Comparison of ENCODE assay signal across 9 cellular contexts in genomic region chr11:65389294-65389980, GRCh38. TPM values are rescaled to one million over a fixed set of nuclear protein-coding genes. Genes with fewer than 3 reads are reported as not detected.
A peak's percentile ranks its signal among the peaks of the same experiment; 100 is the strongest.
DNase-seq lines count a peak whose midpoint lies in the region; ATAC-seq and TF ChIP-seq lines count a peak whose summit lies in the region.
"Had no signal": no experiment of that assay in that cellular context is flagged by ENCODE, and none has a peak within 500 bp of the region (broad histone marks: within the 10 kb centered on the region; RNA-seq: fewer than 3 reads in every experiment).

No MANE protein-coding gene starts in this region.

- no peak for ATAC-seq in natural killer cell
- ATAC-seq in esophagus mucosa, result no peak
- ATAC-seq: left colon had no signal

- no peaks in the 10 kb centered on the region for H3K9me3 ChIP-seq in A673 (ENCODE audit: low read depth, low read length, poor library complexity, severe bottlenecking)
- no peaks in the 10 kb centered on the region for H3K9me3 ChIP-seq in HUES6 (ENCODE audit: control insufficient read depth, insufficient read depth, low read depth, low read length)

- H3K27ac ChIP-seq in A673 (ENCODE audit: low read depth, low read length, poor library complexity, severe bottlenecking) (peak overlapping the region; percentile 89), HUES6 (ENCODE audit: low read depth, low read length) (no peak overlapping the region)

- no peaks in the 10 kb centered on the region for H3K36me3 Mint-ChIP-seq in natural killer cell
- H3K36me3 Mint-ChIP-seq in glutamatergic neuron (ENCODE audit: unreplicated experiment), result no peaks in the 10 kb centered on the region

- peaks cover 46% of the 10 kb centered on the region for H3K4me1 ChIP-seq in A673 (ENCODE audit: insufficient read depth, low read length, poor library complexity, severe bottlenecking)
- peaks cover 24% of the 10 kb centered on the region; the same call in 1 of the 2 replicates for H3K4me1 ChIP-seq in HUES6 (ENCODE audit: control insufficient read depth, insufficient read depth, low read length)

- CTCF ChIA-PET in A673 (lab: Charles Lee), result interaction anchor here (1.4 kb wide), 1 partner anchor 27 kb away, joined by 6 read pairs; no protein-coding TSS in a partner anchor

- intact Hi-C loops in A673 (cut with micrococcal nuclease; ENCODE audit: unreplicated experiment), result no loop called here
- intact Hi-C loops in natural killer cell (cut with micrococcal nuclease), result loop anchor here (5.0 kb wide), 1 partner anchor 183 kb away; the partner anchor contains the start of genes FAM89B and ZNRD2

- H3K9me3 Mint-ChIP-seq in natural killer cell (no peaks in the 10 kb centered on the region), glutamatergic neuron (ENCODE audit: unreplicated experiment) (peaks cover 5% of the 10 kb centered on the region)

- H3K4me3 ChIP-seq in A673 (ENCODE audit: low read depth, low read length, poor library complexity, severe bottlenecking) (peak overlapping the region; percentile 11), HUES6 (ENCODE audit: low read depth, low read length) (no peak overlapping the region)

- H3K36me3 ChIP-seq in A673 (ENCODE audit: insufficient read depth, low read length, poor library complexity, severe bottlenecking) (peaks cover 13% of the 10 kb centered on the region), HUES6 (ENCODE audit: control insufficient read depth, insufficient read depth, low read length) (peaks cover 19% of the 10 kb centered on the region)

- peaks cover 32 to 63% of the 10 kb centered on the region in 2 donors for H3K4me1 Mint-ChIP-seq in natural killer cell
- H3K4me1 Mint-ChIP-seq in glutamatergic neuron (ENCODE audit: low read depth, unreplicated experiment), result no peaks in the 10 kb centered on the region

- H3K27ac Mint-ChIP-seq in natural killer cell (peak overlapping the region; percentile 55 to 71), glutamatergic neuron (ENCODE audit: unreplicated experiment) (no peak overlapping the region)

- TF ChIP-seq CTCF in A673 (conservative IDR thresholded peaks at IDR 0.05; ENCODE audit: low read depth, low read length) (no peak), natural killer cell (IDR thresholded peaks at IDR 0.05) (no peak), glutamatergic neuron (IDR thresholded peaks at IDR 0.05; ENCODE audit: partially characterized antibody, unreplicated experiment) (no peak)

- DNase-seq in A673 (ENCODE audit: low spot score) (no peak), cerebellar cortex (ENCODE audit: low spot score) (peak; percentile 14), natural killer cell (no peak), mesenteric fat pad (ENCODE audit: low spot score) (no peak), glutamatergic neuron (no peak), inferior parietal cortex (ENCODE audit: extremely low spot score) (no peak)
- DNase-seq: left colon had no signal

- no peaks in the 10 kb centered on the region for H3K27me3 Mint-ChIP-seq in natural killer cell (ENCODE audit: low read depth in 2 of 2)
- peaks cover 12% of the 10 kb centered on the region for H3K27me3 Mint-ChIP-seq in glutamatergic neuron (ENCODE audit: unreplicated experiment)

- H3K27me3 ChIP-seq in A673 (replicated peaks; ENCODE audit: insufficient read depth, low read depth, low read length, poor library complexity), result no peaks in the 10 kb centered on the region
- H3K27me3 ChIP-seq in HUES6 (ENCODE audit: control insufficient read depth, insufficient read depth, low read length), result no peaks in the 10 kb centered on the region

- H3K9ac ChIP-seq in HUES6 (ENCODE audit: low read length), result peak overlapping the region; percentile 15

- no TSS peak for BruUV-seq in A673 (replicated peaks; lab: Mats Ljungman, UMichigan)

- peak overlapping the region; percentile 61 for H3K4me3 Mint-ChIP-seq in natural killer cell
- no peak overlapping the region for H3K4me3 Mint-ChIP-seq in glutamatergic neuron (ENCODE audit: unreplicated experiment)

- POLR2A ChIA-PET in A673 (lab: Charles Lee; ENCODE audit: low non-redundant PET), result no interaction called here

RNA-seq across cellular contexts. Expression of gene FRMD8, which starts 3.0 kb away (rescaled TPM):
- total RNA-seq in A673 (2021) (43.2 and 51.1 TPM in 2 replicates), natural killer cell (10 to 100 TPM; 45.6 to 58.4 (median 57.7) TPM), mesenteric fat pad (44.0 TPM), glutamatergic neuron (ENCODE audit: unreplicated experiment) (11.1 TPM), esophagus mucosa (37.1 TPM)

RNA-seq across cellular contexts. Expression of gene SLC25A45, which starts 7.0 kb away (rescaled TPM):
- total RNA-seq in A673 (2021) (5.3 and 7.4 TPM in 2 replicates), natural killer cell (10 to 100 TPM; 50.9 to 61.1 (median 61.0) TPM), mesenteric fat pad (8.7 TPM), glutamatergic neuron (ENCODE audit: unreplicated experiment) (0.25 TPM), esophagus mucosa (3.4 TPM)

RNA-seq across cellular contexts. Expression of gene NEAT1, which starts 33.2 kb away (rescaled TPM):
- total RNA-seq in A673 (2021) (196 and 211 TPM in 2 replicates), natural killer cell (1,000 to 10,000 TPM; 1,031 to 1,768 (median 1,493) TPM), mesenteric fat pad (1,527 TPM), glutamatergic neuron (ENCODE audit: unreplicated experiment) (107 TPM), esophagus mucosa (389 TPM)

RNA-seq across cellular contexts. Expression of gene TIGD3, which starts 34.9 kb away (rescaled TPM):
- total RNA-seq in A673 (2021) (2.3 and 3.5 TPM in 2 replicates), natural killer cell (1 to 10 TPM in 2 of 3 donors, under 1 TPM in 1; 0.70 to 2.2 (median 1.2) TPM), mesenteric fat pad (not detected), glutamatergic neuron (ENCODE audit: unreplicated experiment) (3.8 TPM), esophagus mucosa (0.16 TPM)

RNA-seq across cellular contexts. Expression of gene DPF2, which starts 55.8 kb away (rescaled TPM):
- total RNA-seq in A673 (2021), result 125 and 149 TPM in 2 replicates
- total RNA-seq in natural killer cell, result 100 to 1,000 TPM in 1 of 3 donors, 10 to 100 TPM in 2; 69.6 to 102 (median 89.1) TPM
- 34.1 TPM for total RNA-seq in mesenteric fat pad
- 121 TPM for total RNA-seq in glutamatergic neuron (ENCODE audit: unreplicated experiment)
- 30.4 TPM for total RNA-seq in esophagus mucosa
